In genomic region chr5:29720954-29721353, GRCh38 we compare ENCODE assay signal across 18 cellular contexts.
"Had no signal": no experiment of that assay in that cellular context is flagged by ENCODE, and none has a peak within 500 bp of the region (broad histone marks: within the 10 kb centered on the region; RNA-seq: fewer than 3 reads in every experiment).

No MANE protein-coding gene starts in this region.

- H3K27me3 ChIP-seq: brain microvascular endothelial cell, neural progenitor cell, pancreas, upper lobe of right lung had no signal

- FAIRE-seq: islet of Langerhans, pancreas had no signal

- H3K9me3 ChIP-seq: pancreas, thoracic aorta, upper lobe of right lung had no signal

- H3K4me1 ChIP-seq: neural progenitor cell, pancreas, upper lobe of right lung had no signal

- H3K4me3 ChIP-seq: lung, neural progenitor cell, pancreas, thoracic aorta, upper lobe of right lung had no signal

- H3K4me2 ChIP-seq: neural progenitor cell had no signal

- H2AFZ ChIP-seq: neural progenitor cell had no signal

- ATAC-seq: left colon; pancreas; stimulated activated effector memory CD8-positive, alpha-beta T cell treated with anti-CD3 and anti-CD28 coated beads, Interleukin-12 subunit alpha, Interleukin-12 subunit beta, amount 100 ng/mL, for 72 hours; upper lobe of right lung had no signal

- H3K9ac ChIP-seq: neural progenitor cell had no signal

- H3K36me3 ChIP-seq: brain microvascular endothelial cell, neural progenitor cell, pancreas, thoracic aorta, upper lobe of right lung had no signal

- H3K27ac ChIP-seq: brain microvascular endothelial cell, neural progenitor cell, pancreas, thoracic aorta, upper lobe of right lung had no signal

- DNase-seq: activated CD4-positive, alpha-beta T cell treated with anti-CD3 and anti-CD28 coated beads for 1 hour; activated CD4-positive, alpha-beta T cell treated with anti-CD3 and anti-CD28 coated beads, Interleukin-2, amount 50 U/mL, for 4 hours; activated naive CD4-positive, alpha-beta T cell; activated naive CD8-positive, alpha-beta T cell treated with anti-CD3 and anti-CD28 coated beads, Interleukin-2, amount 10 ng/mL, durations not matched to agents 7 days and 5 days; activated T-cell treated with anti-CD3 and anti-CD28 coated beads for 4 hours; brain microvascular endothelial cell; effector memory CD4-positive, alpha-beta T cell; head of caudate nucleus; left colon; naive B cell; pancreas; stimulated activated CD4-positive, alpha-beta T cell treated with anti-CD3 and anti-CD28 coated beads, Interleukin-12 subunit alpha, Interleukin-12 subunit beta, amount 100 ng/mL, for 4 hours; upper lobe of right lung had no signal
